24 cellular contexts compared by ENCODE assay signal in the genomic region with DNA sequence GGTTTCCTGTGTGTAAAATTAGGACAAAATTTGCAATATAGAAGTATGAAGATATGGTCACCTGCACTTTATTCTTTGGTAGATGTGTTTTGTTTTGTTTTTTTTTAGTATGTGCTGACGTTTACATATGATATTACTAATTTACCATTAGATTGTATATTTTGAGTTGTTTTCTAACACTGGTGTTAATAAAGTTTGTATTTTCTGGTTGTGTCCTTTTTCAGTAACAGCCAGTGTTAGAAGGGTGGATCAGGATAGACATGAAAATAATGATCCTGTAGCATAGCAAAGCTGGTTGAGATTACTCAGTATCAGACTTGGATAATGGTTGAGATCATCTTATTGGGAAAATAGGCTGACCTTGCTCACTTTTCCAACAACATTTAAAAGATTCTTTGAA. TPM values are rescaled to one million over a fixed set of nuclear protein-coding genes. Genes with fewer than 3 reads are reported as not detected.
DNase-seq lines count a peak whose midpoint lies in the region; ATAC-seq, FAIRE-seq and TF ChIP-seq lines count a peak whose summit lies in the region.
"Had no signal": no experiment of that assay in that cellular context is flagged by ENCODE, and none has a peak within 500 bp of the region (broad histone marks: within the 10 kb centered on the region; RNA-seq: fewer than 3 reads in every experiment).

No MANE protein-coding gene starts in this region.

- no peak overlapping the region for H3K27ac ChIP-seq in CD4-positive, CD25-positive, alpha-beta regulatory T cell (ENCODE audit: insufficient read depth, low read length, poor library complexity, severe bottlenecking)
- no peak overlapping the region for H3K27ac ChIP-seq in transverse colon
- H3K27ac ChIP-seq: BLaER1 treated with 17β-estradiol and CSF1 and Interleukin-3, amounts not matched to agents 10 nM and 100 nM had no signal

- H3K36me3 Mint-ChIP-seq in CD4-positive, CD25-positive, alpha-beta regulatory T cell = peaks cover 21% of the 10 kb centered on the region
- H3K36me3 Mint-ChIP-seq in T-helper 17 cell (ENCODE audit: low read depth) (peaks cover 3% of the 10 kb centered on the region), mesothelial cell of epicardium (peaks cover 8% of the 10 kb centered on the region)

- no peaks in the 10 kb centered on the region for H3K27me3 Mint-ChIP-seq in CD4-positive, CD25-positive, alpha-beta regulatory T cell
- H3K27me3 Mint-ChIP-seq in T-helper 17 cell (no peaks in the 10 kb centered on the region), mesothelial cell of epicardium (ENCODE audit: low read depth) (no peaks in the 10 kb centered on the region)

- no peak overlapping the region for H3K4me3 ChIP-seq in CD4-positive, CD25-positive, alpha-beta regulatory T cell (ENCODE audit: low read depth, low read length)
- no peak overlapping the region for H3K4me3 ChIP-seq in transverse colon
- H3K4me3 ChIP-seq: BLaER1 treated with 17β-estradiol and CSF1 and Interleukin-3, amounts not matched to agents 10 nM and 100 nM; GM23338 had no signal

- H3K9me3 ChIP-seq in CD4-positive, CD25-positive, alpha-beta regulatory T cell (ENCODE audit: control insufficient read depth in 2 of 2, low read length in 2 of 2) = no peaks in the 10 kb centered on the region
- H3K9me3 ChIP-seq in T-helper 17 cell (ENCODE audit: control insufficient read depth, low read length, poor library complexity, severe bottlenecking) (no peaks in the 10 kb centered on the region), transverse colon (no peaks in the 10 kb centered on the region)
- H3K9me3 ChIP-seq: BLaER1 treated with 17β-estradiol and CSF1 and Interleukin-3, amounts not matched to agents 10 nM and 100 nM had no signal

- no peak for ATAC-seq in CD4-positive, CD25-positive, alpha-beta regulatory T cell (ENCODE audit: low read depth in 2 of 2)
- ATAC-seq in T-helper 17 cell = no peak
- ATAC-seq: GM23338, PC-3, SK-N-SH treated with all-trans-retinoic acid at 6 μM for 48 hours had no signal

- H3K9me3 Mint-ChIP-seq in CD4-positive, CD25-positive, alpha-beta regulatory T cell = no peaks in the 10 kb centered on the region
- no peaks in the 10 kb centered on the region for H3K9me3 Mint-ChIP-seq in mesothelial cell of epicardium
- H3K9me3 Mint-ChIP-seq: GM23338 had no signal

- peak overlapping the region; percentile 59 to 77 (median 75) for H3K27ac Mint-ChIP-seq in CD4-positive, CD25-positive, alpha-beta regulatory T cell
- H3K27ac Mint-ChIP-seq in T-helper 17 cell = peak overlapping the region; percentile 14
- peak overlapping the region; percentile 28 for H3K27ac Mint-ChIP-seq in mesothelial cell of epicardium
- H3K27ac Mint-ChIP-seq: GM23338 had no signal

- intact Hi-C loops in transverse colon (cut with DNase I; ENCODE audit: low total_unique reads) = no loop called here

- FAIRE-seq in D721Med (lab: Jason Lieb, UNC) = peak; percentile 35

- H3K4me1 ChIP-seq in CD4-positive, CD25-positive, alpha-beta regulatory T cell (ENCODE audit: control insufficient read depth, insufficient read depth, low read length, poor library complexity, severe bottlenecking) = peaks cover 43% of the 10 kb centered on the region
- H3K4me1 ChIP-seq in transverse colon = peaks cover 0 to 29% (median 9%) of the 10 kb centered on the region in 4 donors

- 77 to 100% methylated on average over 1 of the region's 1 CpG for WGBS in transverse colon (ENCODE audit: low coverage in 1 of 2), 2 donors

- TF ChIP-seq EP300 in transverse colon (IDR thresholded peaks at IDR 0.05; ENCODE audit: low read depth) = no peak

- no peaks in the 10 kb centered on the region for H3K27me3 ChIP-seq in CD4-positive, CD25-positive, alpha-beta regulatory T cell (ENCODE audit: control insufficient read depth, insufficient read depth, low read length)
- no peaks in the 10 kb centered on the region for H3K27me3 ChIP-seq in transverse colon
- H3K27me3 ChIP-seq: BLaER1 treated with 17β-estradiol and CSF1 and Interleukin-3, amounts not matched to agents 10 nM and 100 nM had no signal

- no peak for DNase-seq in CD4-positive, CD25-positive, alpha-beta regulatory T cell
- no peak for DNase-seq in D721Med (ENCODE audit: insufficient read length, low spot score)
- no peak for DNase-seq in T-helper 17 cell
- DNase-seq in mesothelial cell of epicardium (ENCODE audit: low spot score in 2 of 2, unreplicated experiment in 2 of 2) = no peak
- no peak for DNase-seq in activated CD4-positive, alpha-beta T cell treated with anti-CD3 and anti-CD28 coated beads for 48 hours
- no peak for DNase-seq in ecto neural progenitor cell (ENCODE audit: low spot score)
- no peak for DNase-seq in transverse colon
- DNase-seq in T-helper 1 cell = no peak
- DNase-seq: COR-L47, DMS153, GF-D8, HCEC 1CT, NCI-H1417, NCI-H187, NCI-H2107, NCI-H2227 treated with DMSO at 0.1 percent for 48 hours, NCI-H524, NCI-H82, PC-3, RPMI8226, SHP77 treated with DMSO at 0.1 percent for 48 hours had no signal

- in situ Hi-C loops in transverse colon (cut with MboI; ENCODE audit: low pct_ligation_motif_present in 1 of 4, low pct_unique_long_range_greater_than_20kb in 1 of 4, low sequenced_read_pairs in 3 of 4) = no loop called here

- H3K4me1 Mint-ChIP-seq in CD4-positive, CD25-positive, alpha-beta regulatory T cell = peaks cover 40 to 78% (median 56%) of the 10 kb centered on the region in 4 donors
- H3K4me1 Mint-ChIP-seq in T-helper 17 cell (peaks cover 27% of the 10 kb centered on the region), mesothelial cell of epicardium (peaks cover 24% of the 10 kb centered on the region)

- no peak for TF ChIP-seq CTCF in D721Med (IDR thresholded peaks at IDR 0.05; ENCODE audit: insufficient read depth, missing control alignments)
- TF ChIP-seq CTCF in mesothelial cell of epicardium (IDR thresholded peaks at IDR 0.05; ENCODE audit: unreplicated experiment) = no peak
- no peak for TF ChIP-seq CTCF in transverse colon (IDR thresholded peaks at IDR 0.05)

- no peak for TF ChIP-seq POLR2A in transverse colon (IDR thresholded peaks at IDR 0.05)

- H3K4me3 Mint-ChIP-seq in CD4-positive, CD25-positive, alpha-beta regulatory T cell = peak overlapping the region in 2 of 4 donors; percentile 21 to 23
- H3K4me3 Mint-ChIP-seq in T-helper 17 cell (no peak overlapping the region), mesothelial cell of epicardium (no peak overlapping the region)
- H3K4me3 Mint-ChIP-seq: GM23338 had no signal

- H3K36me3 ChIP-seq in CD4-positive, CD25-positive, alpha-beta regulatory T cell (ENCODE audit: control insufficient read depth, insufficient read depth, low read length) = peaks cover 17% of the 10 kb centered on the region
- no peaks in the 10 kb centered on the region for H3K36me3 ChIP-seq in transverse colon

RNA-seq across cellular contexts. Expression of gene NAA16, which starts 6.2 kb away (rescaled TPM):
- 65.8 TPM for total RNA-seq in CD4-positive, CD25-positive, alpha-beta regulatory T cell
- 10 to 100 TPM in 3 of 4 donors, 1 to 10 TPM in 1; 9.4 to 16.1 (median 14.7) TPM for polyA plus RNA-seq in CD4-positive, CD25-positive, alpha-beta regulatory T cell
- total RNA-seq in T-helper 17 cell (10 to 100 TPM; 38.3 to 41.5 TPM), mesothelial cell of epicardium (36.2 to 40.0 TPM (median 37.6 TPM) in 3 replicates), transverse colon (10 to 100 TPM in 3 of 4 donors, 1 to 10 TPM in 1; 9.1 to 38.6 (median 19.6) TPM)

RNA-seq across cellular contexts. Expression of gene MTRF1, which starts 53.9 kb away (rescaled TPM):
- 22.2 TPM for total RNA-seq in CD4-positive, CD25-positive, alpha-beta regulatory T cell
- 10 to 100 TPM in 3 of 4 donors, 1 to 10 TPM in 1; 7.3 to 14.2 (median 12.3) TPM for polyA plus RNA-seq in CD4-positive, CD25-positive, alpha-beta regulatory T cell
- total RNA-seq in T-helper 17 cell (10 to 100 TPM; 13.8 to 17.7 TPM), mesothelial cell of epicardium (15.5 to 17.2 TPM (median 16.6 TPM) in 3 replicates), transverse colon (10 to 100 TPM in 3 of 4 donors, 1 to 10 TPM in 1; 7.2 to 19.7 (median 12.7) TPM)

Comparison
In these comparisons a context has a peak if more than half of its experiments do, and no peak if none do; other contexts are left out.
1. H3K27ac Mint-ChIP-seq: peak in every context shown above with its lines; median percentile 75 in CD4-positive, CD25-positive, alpha-beta regulatory T cell; 28 in mesothelial cell of epicardium; 14 in T-helper 17 cell.